Comparison of ENCODE assay signal across 12 cellular contexts in genomic region chr9:98231770-98232478, GRCh38. TPM values are rescaled to one million over a fixed set of nuclear protein-coding genes. Genes with fewer than 3 reads are reported as not detected.
DNase-seq lines count a peak whose midpoint lies in the region; ATAC-seq and TF ChIP-seq lines count a peak whose summit lies in the region.
"Had no signal": no experiment of that assay in that cellular context is flagged by ENCODE, and none has a peak within 500 bp of the region (broad histone marks: within the 10 kb centered on the region; RNA-seq: fewer than 3 reads in every experiment).

No MANE protein-coding gene starts in this region.

- H3K9me3 Mint-ChIP-seq in activated T-helper 2 cell treated with anti-CD3 and anti-CD28 coated beads, Interferon-gamma antibody, Interleukin-2, Interleukin-4, amounts not matched to agents 10 μg/mL and 5 μg/mL and 100 μg/mL, durations not matched to agents 14 hours and 24 hours and 36 hours = no peaks in the 10 kb centered on the region

- H3K27me3 Mint-ChIP-seq in activated T-helper 2 cell treated with anti-CD3 and anti-CD28 coated beads, Interferon-gamma antibody, Interleukin-2, Interleukin-4, amounts not matched to agents 10 μg/mL and 5 μg/mL and 100 μg/mL, durations not matched to agents 14 hours and 24 hours and 36 hours (ENCODE audit: low read depth) = no peaks in the 10 kb centered on the region

- no peak overlapping the region for H3K4me3 ChIP-seq in skeletal muscle satellite cell (ENCODE audit: low read length)
- H3K4me3 ChIP-seq: ascending aorta had no signal

- ATAC-seq in SK-N-SH treated with all-trans-retinoic acid at 6 μM for 48 hours (peak; percentile 99), left lobe of liver (no peak)

- peaks cover 80% of the 10 kb centered on the region for H3K36me3 ChIP-seq in skeletal muscle satellite cell (ENCODE audit: insufficient read depth, low read length)

- H3K36me3 Mint-ChIP-seq in activated T-helper 2 cell treated with anti-CD3 and anti-CD28 coated beads, Interferon-gamma antibody, Interleukin-2, Interleukin-4, amounts not matched to agents 10 μg/mL and 5 μg/mL and 100 μg/mL, durations not matched to agents 14 hours and 24 hours and 36 hours (ENCODE audit: low read depth) = no peaks in the 10 kb centered on the region

- H3K9ac ChIP-seq in skeletal muscle satellite cell (ENCODE audit: low read depth, low read length) = peak overlapping the region; percentile 6

- peaks cover 2% of the 10 kb centered on the region for H3K4me1 Mint-ChIP-seq in activated T-helper 2 cell treated with anti-CD3 and anti-CD28 coated beads, Interferon-gamma antibody, Interleukin-2, Interleukin-4, amounts not matched to agents 10 μg/mL and 5 μg/mL and 100 μg/mL, durations not matched to agents 14 hours and 24 hours and 36 hours (ENCODE audit: low read depth)

- no peak overlapping the region for H3K4me2 ChIP-seq in skeletal muscle satellite cell (ENCODE audit: low read length)

- peak; percentile 81 for DNase-seq in GM03348 (ENCODE audit: low spot score)
- peak; percentile 72 for DNase-seq in fibroblast of the conjunctiva (ENCODE audit: low read depth)
- no peak for DNase-seq in left lobe of liver (ENCODE audit: low spot score)
- no peak for DNase-seq in stimulated activated naive CD4-positive, alpha-beta T cell (lab: John Stamatoyannopoulos, UW)
- no peak for DNase-seq in SIG-M5 (lab: John Stamatoyannopoulos, UW)
- DNase-seq in activated T-helper 2 cell treated with anti-CD3 and anti-CD28 coated beads, Interferon-gamma antibody, Interleukin-2, Interleukin-4, amounts not matched to agents 10 μg/mL and 5 μg/mL and 100 μg/mL, durations not matched to agents 14 hours and 24 hours and 36 hours (ENCODE audit: low spot score) = no peak
- DNase-seq: DND-41, foreskin melanocyte, NCI-H524 had no signal

- H3K27me3 ChIP-seq in skeletal muscle satellite cell (ENCODE audit: control insufficient read depth, insufficient read depth, low read length) = no peaks in the 10 kb centered on the region
- H3K27me3 ChIP-seq: ascending aorta had no signal

- intact Hi-C loops in activated T-helper 2 cell treated with anti-CD3 and anti-CD28 coated beads, Interferon-gamma antibody, Interleukin-2, Interleukin-4, amounts not matched to agents 10 μg/mL and 5 μg/mL and 100 μg/mL, durations not matched to agents 14 hours and 24 hours and 36 hours (cut with micrococcal nuclease) = no loop called here

- no peak overlapping the region for H3K27ac Mint-ChIP-seq in activated T-helper 2 cell treated with anti-CD3 and anti-CD28 coated beads, Interferon-gamma antibody, Interleukin-2, Interleukin-4, amounts not matched to agents 10 μg/mL and 5 μg/mL and 100 μg/mL, durations not matched to agents 14 hours and 24 hours and 36 hours

- H3K9me3 ChIP-seq in skeletal muscle satellite cell (replicated peaks; ENCODE audit: low read length) = no peaks in the 10 kb centered on the region
- H3K9me3 ChIP-seq: ascending aorta had no signal

- no peak overlapping the region for H3K4me3 Mint-ChIP-seq in activated T-helper 2 cell treated with anti-CD3 and anti-CD28 coated beads, Interferon-gamma antibody, Interleukin-2, Interleukin-4, amounts not matched to agents 10 μg/mL and 5 μg/mL and 100 μg/mL, durations not matched to agents 14 hours and 24 hours and 36 hours (ENCODE audit: low read depth)

- peaks cover 27% of the 10 kb centered on the region for H3K4me1 ChIP-seq in skeletal muscle satellite cell (ENCODE audit: control insufficient read depth, insufficient read depth, low read length)
- H3K4me1 ChIP-seq: ascending aorta had no signal

TF ChIP-seq in SK-N-SH treated with all-trans-retinoic acid at 6 μM for 48 hours, 23 proteins besides CTCF, POLR2A, EP300 and RAD21:
- TF ChIP-seq OSR1 (CRISPR knock-in tag; IDR thresholded peaks at IDR 0.05) = no peak
- TF ChIP-seq ZNF8 (CRISPR knock-in tag; IDR thresholded peaks at IDR 0.05) = no peak
- TF ChIP-seq ISL1 (CRISPR knock-in tag; IDR thresholded peaks at IDR 0.05) = peak; percentile 38; the same call in 1 of the 2 replicates
- no peak for TF ChIP-seq CSRNP3 (CRISPR knock-in tag; IDR thresholded peaks at IDR 0.05)
- no peak for TF ChIP-seq PATZ1 (CRISPR knock-in tag; IDR thresholded peaks at IDR 0.05; ENCODE audit: borderline replicate concordance)
- TF ChIP-seq POU6F1 (CRISPR knock-in tag; IDR thresholded peaks at IDR 0.05; ENCODE audit: borderline replicate concordance, low read depth) = no peak
- no peak for TF ChIP-seq ZNF70 (CRISPR knock-in tag; IDR thresholded peaks at IDR 0.05)
- TF ChIP-seq TCF4 (CRISPR knock-in tag; IDR thresholded peaks at IDR 0.05; ENCODE audit: borderline replicate concordance) = no peak
- TF ChIP-seq TSHZ2 (CRISPR knock-in tag; IDR thresholded peaks at IDR 0.05) = no peak
TF ChIP-seq in SK-N-SH treated with all-trans-retinoic acid at 6 μM for 48 hours: peak in this region for 1.

RNA-seq across cellular contexts. Expression of gene TBC1D2, which starts 23.5 kb away (rescaled TPM):
- 13.9 and 37.1 TPM in 2 replicates for total RNA-seq in skeletal muscle satellite cell (2012; rRNA removed)
- 17.4 TPM for total RNA-seq in left lobe of liver
- 1.3 and 1.5 TPM in 2 replicates for total RNA-seq in activated T-helper 2 cell treated with anti-CD3 and anti-CD28 coated beads, Interferon-gamma antibody, Interleukin-2, Interleukin-4, amounts not matched to agents 10 μg/mL and 5 μg/mL and 100 μg/mL, durations not matched to agents 14 hours and 24 hours and 36 hours

RNA-seq across cellular contexts. Expression of gene CORO2A, which starts 39.5 kb away (rescaled TPM):
- total RNA-seq in skeletal muscle satellite cell (2012; rRNA removed) = 0.25 and 0.44 TPM in 2 replicates
- total RNA-seq in left lobe of liver = 3.7 TPM
- 0.87 and 0.96 TPM in 2 replicates for total RNA-seq in activated T-helper 2 cell treated with anti-CD3 and anti-CD28 coated beads, Interferon-gamma antibody, Interleukin-2, Interleukin-4, amounts not matched to agents 10 μg/mL and 5 μg/mL and 100 μg/mL, durations not matched to agents 14 hours and 24 hours and 36 hours

Comparison
In these comparisons a context has a peak if more than half of its experiments do, and no peak if none do; other contexts are left out.
1. DNase-seq: peak in GM03348 (single experiment) and fibroblast of the conjunctiva (single experiment); none in left lobe of liver (single experiment), stimulated activated naive CD4-positive, alpha-beta T cell (0 of 6), SIG-M5 (single experiment) and activated T-helper 2 cell treated with anti-CD3 and anti-CD28 coated beads, Interferon-gamma antibody, Interleukin-2, Interleukin-4, amounts not matched to agents 10 μg/mL and 5 μg/mL and 100 μg/mL, durations not matched to agents 14 hours and 24 hours and 36 hours (single experiment).